Comparison of ENCODE assay signal across 20 cellular contexts in genomic region chr15:66135664-66136063, GRCh38.
DNase-seq lines count a peak whose midpoint lies in the region; ATAC-seq, FAIRE-seq and TF ChIP-seq lines count a peak whose summit lies in the region.
"Had no signal": no experiment of that assay in that cellular context is flagged by ENCODE, and none has a peak within 500 bp of the region (broad histone marks: within the 10 kb centered on the region; RNA-seq: fewer than 3 reads in every experiment).

No MANE protein-coding gene starts in this region.

- no peak overlapping the region for H3K4me2 ChIP-seq in A549
- peak overlapping the region; percentile 26; the same call in 1 of the 2 replicates for H3K4me2 ChIP-seq in BLaER1
- peak overlapping the region; percentile 34 for H3K4me2 ChIP-seq in Loucy (ENCODE audit: low read depth, low read length, poor library complexity, severe bottlenecking)
- H3K4me2 ChIP-seq in neural progenitor cell: no peak overlapping the region
- H3K4me2 ChIP-seq in MM.1S (ENCODE audit: low read depth, low read length): no peak overlapping the region

- no peaks in the 10 kb centered on the region for H3K36me3 Mint-ChIP-seq in neural progenitor cell
- H3K36me3 Mint-ChIP-seq: CD4-positive, CD25-positive, alpha-beta regulatory T cell; CD8-positive, alpha-beta memory T cell had no signal

- H3K4me3 ChIP-seq in A549 (no peak overlapping the region), BLaER1 (no peak overlapping the region), Loucy (ENCODE audit: low read length, poor library complexity, severe bottlenecking) (no peak overlapping the region), neural progenitor cell (no peak overlapping the region), MM.1S (ENCODE audit: low read length) (no peak overlapping the region)
- H3K4me3 ChIP-seq: GM12878 had no signal

- H3K4me1 Mint-ChIP-seq in neural progenitor cell: peaks cover 62% of the 10 kb centered on the region

- TF ChIP-seq POLR2A in A549 (IDR thresholded peaks at IDR 0.05; ENCODE audit: low read length): no peak

- TF ChIP-seq EP300 in A549 (IDR thresholded peaks at IDR 0.05): no peak

- no peaks in the 10 kb centered on the region for H3F3A ChIP-seq in Loucy (ENCODE audit: low read depth)
- H3F3A ChIP-seq in neural progenitor cell (ENCODE audit: low read depth): peaks cover 27% of the 10 kb centered on the region
- no peaks in the 10 kb centered on the region for H3F3A ChIP-seq in MM.1S (ENCODE audit: insufficient read depth, low read length)

- 92% methylated on average over 1 of the region's 1 CpG for whole genome bisulfite sequencing in A549 (ENCODE audit: missing lambda C conversion rate)

- H3K4me3 Mint-ChIP-seq in neural progenitor cell: no peak overlapping the region
- H3K4me3 Mint-ChIP-seq: CD4-positive, CD25-positive, alpha-beta regulatory T cell; CD8-positive, alpha-beta memory T cell had no signal

- no peak for DNase-seq in A549 (ENCODE audit: low read depth in 1 of 2, low spot score in 1 of 2)
- DNase-seq in neural progenitor cell (ENCODE audit: low spot score): no peak
- DNase-seq in MM.1S: no peak
- DNase-seq: C1 segment of cervical spinal cord; CD4-positive, CD25-positive, alpha-beta regulatory T cell; CD8-positive, alpha-beta memory T cell; COR-L47; DMS 273 treated with DMSO at 0.1 percent for 48 hours; DMS53; EL; IMR-90; KBM-7 had no signal

- H3K27ac ChIP-seq in A549: no peak overlapping the region
- H3K27ac ChIP-seq in BLaER1: no peak overlapping the region
- no peak overlapping the region for H3K27ac ChIP-seq in neural progenitor cell
- H3K27ac ChIP-seq in MM.1S (ENCODE audit: low read length): no peak overlapping the region

- no peak for ATAC-seq in A549
- no peak for ATAC-seq in GM18907 (IDR thresholded peaks at IDR 0.05; ENCODE audit: unreplicated experiment)
- ATAC-seq: GM12878, HCT116 had no signal

- peak overlapping the region; percentile 89 for H3K27ac Mint-ChIP-seq in neural progenitor cell
- H3K27ac Mint-ChIP-seq: CD8-positive, alpha-beta memory T cell had no signal

- H2AFZ ChIP-seq in Loucy (ENCODE audit: low read length) (no peak overlapping the region), neural progenitor cell (replicated peaks) (no peak overlapping the region), MM.1S (ENCODE audit: low read length) (no peak overlapping the region)

- no peaks in the 10 kb centered on the region for H3K9me3 ChIP-seq in A549
- no peaks in the 10 kb centered on the region for H3K9me3 ChIP-seq in BLaER1
- no peaks in the 10 kb centered on the region for H3K9me3 ChIP-seq in Loucy (ENCODE audit: insufficient read depth, low read depth, low read length)
- H3K9me3 ChIP-seq in neural progenitor cell (ENCODE audit: low read depth): no peaks in the 10 kb centered on the region
- H3K9me3 ChIP-seq in MM.1S (replicated peaks; ENCODE audit: insufficient read depth, low read length): no peaks in the 10 kb centered on the region

- no peaks in the 10 kb centered on the region for H3K9me3 Mint-ChIP-seq in neural progenitor cell
- H3K9me3 Mint-ChIP-seq: CD8-positive, alpha-beta memory T cell had no signal

- H3K36me3 ChIP-seq in BLaER1: no peaks in the 10 kb centered on the region
- no peaks in the 10 kb centered on the region for H3K36me3 ChIP-seq in Loucy (ENCODE audit: insufficient read depth, low read length)
- H3K36me3 ChIP-seq in neural progenitor cell: no peaks in the 10 kb centered on the region
- H3K36me3 ChIP-seq in MM.1S (replicated peaks; ENCODE audit: insufficient read depth, low read length): no peaks in the 10 kb centered on the region

- FAIRE-seq in A549 (lab: Jason Lieb, UNC): no peak
- FAIRE-seq: A204.1, GM12878, GM19239, HTR-8/SVneo had no signal

- H3K9me2 ChIP-seq in Loucy (replicated peaks; ENCODE audit: low read depth, low read length) (no peaks in the 10 kb centered on the region), MM.1S (replicated peaks; ENCODE audit: insufficient read depth, low read length) (no peaks in the 10 kb centered on the region)

- no peaks in the 10 kb centered on the region for H3K27me3 ChIP-seq in BLaER1
- no peaks in the 10 kb centered on the region for H3K27me3 ChIP-seq in Loucy (ENCODE audit: insufficient read depth, low read length, poor library complexity, severe bottlenecking)
- no peaks in the 10 kb centered on the region for H3K27me3 ChIP-seq in neural progenitor cell
- H3K27me3 ChIP-seq in MM.1S (replicated peaks; ENCODE audit: insufficient read depth, low read length): 0 out of 2 replicates have a peak, but pooled peaks cover 6% of the 10 kb centered on the region

- no peak for TF ChIP-seq CTCF in A549 (IDR thresholded peaks at IDR 0.05)
- TF ChIP-seq CTCF in Loucy (conservative IDR thresholded peaks at IDR 0.05; ENCODE audit: low read length): no peak
- no peak for TF ChIP-seq CTCF in neural progenitor cell (IDR thresholded peaks at IDR 0.05)
- no peak for TF ChIP-seq CTCF in MM.1S (IDR thresholded peaks at IDR 0.05; ENCODE audit: low read length)

- CTCF ChIA-PET in A549 (lab: Yijun Ruan, JAX): interaction anchor here (1.1 kb wide), 1 partner anchor 10 kb away, joined by 3 read pairs; no protein-coding TSS in a partner anchor

- POLR2A ChIA-PET in A549 (lab: Yijun Ruan, JAX): no interaction called here

- TF ChIP-seq RAD21 in A549 (conservative IDR thresholded peaks at IDR 0.05 in 1 of 2, IDR thresholded peaks at IDR 0.05 in 1 of 2): no peak

- H3K9ac ChIP-seq in BLaER1: no peak overlapping the region
- H3K9ac ChIP-seq in Loucy (ENCODE audit: low read depth, low read length, poor library complexity, severe bottlenecking): no peak overlapping the region
- no peak overlapping the region for H3K9ac ChIP-seq in neural progenitor cell
- no peak overlapping the region for H3K9ac ChIP-seq in MM.1S (ENCODE audit: low read length)

- H3K79me2 ChIP-seq in Loucy (ENCODE audit: insufficient read depth, low read length): no peaks in the 10 kb centered on the region
- H3K79me2 ChIP-seq in neural progenitor cell (ENCODE audit: low read depth): no peaks in the 10 kb centered on the region
- H3K79me2 ChIP-seq in MM.1S (ENCODE audit: low read length): no peaks in the 10 kb centered on the region

- H3K4me1 ChIP-seq in A549 (no peaks in the 10 kb centered on the region), BLaER1 (peaks cover 22% of the 10 kb centered on the region), Loucy (ENCODE audit: insufficient read depth, low read length, poor library complexity, severe bottlenecking) (peaks cover 16% of the 10 kb centered on the region), neural progenitor cell (peaks cover 41% of the 10 kb centered on the region), MM.1S (ENCODE audit: low read length) (no peaks in the 10 kb centered on the region)

- H4K20me1 ChIP-seq in BLaER1 (no peaks in the 10 kb centered on the region), Loucy (ENCODE audit: insufficient read depth, low read length, poor library complexity, severe bottlenecking) (no peaks in the 10 kb centered on the region), neural progenitor cell (ENCODE audit: low read depth) (peaks cover 13% of the 10 kb centered on the region), MM.1S (ENCODE audit: insufficient read depth, low read length) (no peaks in the 10 kb centered on the region)

- peaks cover 9% of the 10 kb centered on the region for H3K27me3 Mint-ChIP-seq in neural progenitor cell (ENCODE audit: insufficient read depth, low read depth)

TF ChIP-seq in A549, 52 proteins besides CTCF, POLR2A, EP300 and RAD21:
- TF ChIP-seq ZC3H11A (IDR thresholded peaks at IDR 0.05) (no peak), PBX3 (IDR thresholded peaks at IDR 0.05) (no peak), ESRRA (IDR thresholded peaks at IDR 0.05; ENCODE audit: borderline replicate concordance, low read length) (no peak), CHD2 (IDR thresholded peaks at IDR 0.05; ENCODE audit: low read length, partially characterized antibody) (no peak), HOXB13 (CRISPR knock-in tag; IDR thresholded peaks at IDR 0.05; ENCODE audit: low read depth) (no peak), NFE2L2 (conservative IDR thresholded peaks at IDR 0.05; ENCODE audit: low read length) (no peak), SREBF2 (IDR thresholded peaks at IDR 0.05) (no peak), ZFP36 (IDR thresholded peaks at IDR 0.05; ENCODE audit: borderline replicate concordance, partially characterized antibody) (peak; percentile 23)

Comparison
In these comparisons a context has a peak if more than half of its experiments do, and no peak if none do; other contexts are left out.
1. H3K4me2 ChIP-seq: peak in BLaER1 (single experiment) and Loucy (single experiment); none in A549 (single experiment), neural progenitor cell (single experiment) and MM.1S (single experiment).